In the genomic region with DNA sequence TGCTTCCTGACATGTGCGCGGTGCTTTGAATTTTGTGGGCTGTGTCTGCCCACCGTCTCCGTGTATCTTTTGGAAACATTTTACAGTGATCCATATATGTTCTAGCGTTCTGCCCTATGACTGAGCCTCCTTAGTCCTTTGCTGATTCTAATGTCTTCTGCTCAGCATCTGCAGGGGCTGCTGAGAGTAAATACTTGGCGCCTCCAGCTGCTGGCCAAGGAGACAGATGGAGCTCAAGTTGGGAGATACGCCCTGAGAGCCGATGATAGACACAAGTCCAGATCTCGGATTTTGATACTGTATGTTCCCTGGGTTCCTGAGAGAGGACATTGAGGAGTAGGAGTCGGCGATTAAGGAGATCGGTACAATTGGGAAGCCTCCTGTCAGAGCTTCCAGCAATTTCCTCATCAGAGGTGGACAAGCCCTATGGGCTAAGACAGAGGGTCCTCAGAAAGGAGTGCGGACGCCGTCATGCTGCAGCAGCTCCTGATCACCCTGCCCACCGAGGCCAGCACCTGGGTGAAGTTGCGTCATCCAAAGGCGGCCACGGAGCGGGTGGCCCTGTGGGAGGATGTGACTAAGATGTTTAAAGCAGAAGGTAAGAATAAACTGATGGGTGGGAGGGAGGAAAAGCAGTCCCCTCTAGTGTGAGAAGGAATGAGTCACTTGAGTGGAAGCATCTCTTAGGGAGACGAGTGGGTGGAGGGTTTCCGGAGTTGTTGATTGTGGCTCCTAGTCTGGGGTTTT, we compare ENCODE assay signal across 8 cellular contexts. TPM values are rescaled to one million over a fixed set of nuclear protein-coding genes. Genes with fewer than 3 reads are reported as not detected.
A peak's percentile ranks its signal among the peaks of the same experiment; 100 is the strongest.
DNase-seq lines count a peak whose midpoint lies in the region; ATAC-seq, FAIRE-seq and TF ChIP-seq lines count a peak whose summit lies in the region.

No MANE protein-coding gene starts in this region.

- H3K4me1 Mint-ChIP-seq in naive B cell = peaks cover 14 to 30% (median 18%) of the 10 kb centered on the region in 3 donors

- peak; percentile 30 for ATAC-seq in HG02642 (IDR thresholded peaks at IDR 0.05; ENCODE audit: poor library complexity, unreplicated experiment)
- ATAC-seq in naive B cell (ENCODE audit: low read depth in 2 of 2) = peak in 1 of 2 donors; percentile 14

- peak; percentile 95 for FAIRE-seq in GM12892 (lab: Jason Lieb, UNC)

- no peaks in the 10 kb centered on the region for H3K27me3 Mint-ChIP-seq in naive B cell

- no peak; the same call in 1 of the 2 replicates for TF ChIP-seq POLR2A in GM12892 (IDR thresholded peaks at IDR 0.05; ENCODE audit: low read depth, low read length)

- TF ChIP-seq CTCF in epithelial cell of esophagus (IDR thresholded peaks at IDR 0.05; ENCODE audit: insufficient read depth, low read depth, low read length, missing control alignments) = no peak

- peak overlapping the region; percentile 53 for H3K4me3 ChIP-seq in epithelial cell of esophagus (ENCODE audit: low read length)

- H3K27ac Mint-ChIP-seq in naive B cell = peak overlapping the region in 4 of 6 donors; percentile 58 to 90 (median 67)

- H3K9me3 Mint-ChIP-seq in naive B cell = peaks cover 8 to 50% (median 36%) of the 10 kb centered on the region in 7 donors

- H3K4me3 Mint-ChIP-seq in naive B cell = peak overlapping the region; percentile 80 to 96 (median 92)

- DNase-seq in GM12892 (ENCODE audit: insufficient read length) (peak; percentile 30), NCI-H524 (lab: John Stamatoyannopoulos, UW) (peak; percentile 69 to 79), epithelial cell of esophagus (ENCODE audit: low read depth) (peak; percentile 54), naive B cell (peak; percentile 18), NCI-H345 treated with DMSO at 0.1 percent for 48 hours (lab: John Stamatoyannopoulos, UW; ENCODE audit: unreplicated experiment) (no peak)
- DNase-seq in activated CD8-positive, alpha-beta memory T cell treated with anti-CD3 and anti-CD28 coated beads, Interleukin-2, amount 50 U/mL, for 4 hours = peak; percentile 86
- DNase-seq in stimulated activated CD8-positive, alpha-beta memory T cell treated with anti-CD3 and anti-CD28 coated beads, Interleukin-7, amount 100 ng/mL, for 4 hours (ENCODE audit: low read depth in 2 of 2) = peak; percentile 85 to 89

- peaks cover 28 to 31% of the 10 kb centered on the region in 2 donors for H3K36me3 Mint-ChIP-seq in naive B cell

RNA-seq across cellular contexts. Expression of a gene that starts 0.4 kb away (rescaled TPM):
- polyA plus RNA-seq in GM12892 (2012; ENCODE audit: missing spikeins) = 2.8 TPM
- polyA plus RNA-seq in naive B cell (ENCODE audit: low read depth in 6 of 6) = 1 to 10 TPM in 5 of 6 donors, not detected in 1; 1.1 to 3.2 (median 2.0) TPM

RNA-seq across cellular contexts. Expression of a gene that starts 26.4 kb away (rescaled TPM):
- 3.1 TPM for polyA plus RNA-seq in GM12892 (2012; ENCODE audit: missing spikeins)
- 1 to 10 TPM in 5 of 6 donors, not detected in 1; 3.4 to 6.8 (median 6.2) TPM for polyA plus RNA-seq in naive B cell (ENCODE audit: low read depth in 6 of 6)

RNA-seq across cellular contexts. Expression of a gene that starts 57.9 kb away (rescaled TPM):
- 10.7 TPM for polyA plus RNA-seq in GM12892 (2012; ENCODE audit: missing spikeins)
- polyA plus RNA-seq in naive B cell (ENCODE audit: low read depth in 6 of 6) = 10 to 100 TPM in 1 of 6 donors, 1 to 10 TPM in 5; 5.5 to 16.2 (median 7.4) TPM
